Comparison of ENCODE assay signal across 30 cellular contexts in the genomic region with DNA sequence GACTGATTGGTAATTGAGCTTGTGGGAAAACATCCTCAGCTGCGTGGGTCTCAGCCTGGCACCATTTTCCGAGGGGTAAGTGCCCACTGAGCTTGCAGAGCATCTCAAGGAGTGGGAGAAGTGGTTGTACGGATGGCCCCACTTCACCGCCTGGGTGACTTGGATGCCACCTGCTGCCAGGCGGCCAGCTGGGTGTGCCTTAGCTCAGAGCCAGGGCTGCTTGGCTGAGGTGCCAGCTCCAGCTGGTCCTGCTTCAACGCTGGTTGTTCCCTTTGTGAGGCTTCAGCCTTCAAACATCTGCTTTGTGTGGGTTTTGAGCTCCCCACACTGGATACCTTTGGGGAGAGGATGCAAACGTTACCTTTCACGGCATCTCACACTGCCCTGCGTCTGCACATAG.
"Had no signal": no experiment of that assay in that cellular context is flagged by ENCODE, and none has a peak within 500 bp of the region (broad histone marks: within the 10 kb centered on the region; RNA-seq: fewer than 3 reads in every experiment).

No MANE protein-coding gene starts in this region.

- H3K4me3 ChIP-seq: PC-9 had no signal

- H3K27ac ChIP-seq: brain microvascular endothelial cell, PC-9, WERI-Rb-1 had no signal

- ATAC-seq: activated CD8-positive, alpha-beta memory T cell treated with anti-CD3 and anti-CD28 coated beads, Interleukin-2, amount 10 ng/mL, durations not matched to agents 7 days and 5 days; activated T-cell treated with anti-CD3 and anti-CD28 coated beads, Interleukin-2, amount 50 U/mL, for 72 hours; activated T-helper 17 cell treated with anti-CD3 and anti-CD28 coated beads, Interleukin-2, amount 50 U/mL, for 72 hours had no signal

- H2AFZ ChIP-seq: PC-9 had no signal

- H3K27me3 ChIP-seq: brain microvascular endothelial cell had no signal

- DNase-seq: activated CD4-positive, alpha-beta memory T cell treated with anti-CD3 and anti-CD28 coated beads, Interleukin-2, amount 10 ng/mL, durations not matched to agents 7 days and 5 days; activated CD4-positive, alpha-beta T cell treated with anti-CD3 and anti-CD28 coated beads for 1 hour; activated CD4-positive, alpha-beta T cell treated with anti-CD3 and anti-CD28 coated beads for 48 hours; activated CD4-positive, CD25-positive, alpha-beta regulatory T cell; activated CD8-positive, alpha-beta memory T cell treated with anti-CD3 and anti-CD28 coated beads for 24 hours; activated CD8-positive, alpha-beta memory T cell treated with anti-CD3 and anti-CD28 coated beads, Interleukin-2, amount 10 ng/mL, durations not matched to agents 7 days and 5 days; activated CD8-positive, alpha-beta memory T cell treated with anti-CD3 and anti-CD28 coated beads, Interleukin-2, amount 50 U/mL, for 48 hours; activated effector memory CD4-positive, alpha-beta T cell treated with anti-CD3 and anti-CD28 coated beads, Interleukin-2, amount 50 U/mL, for 16 hours; activated naive CD4-positive, alpha-beta T cell; activated naive CD4-positive, alpha-beta T cell treated with anti-CD3 and anti-CD28 coated beads, Interleukin-2, amount 50 U/mL, for 16 hours; activated naive CD8-positive, alpha-beta T cell treated with anti-CD3 and anti-CD28 coated beads for 36 hours; activated T-cell treated with anti-CD3 and anti-CD28 coated beads, Interleukin-2, amount 50 U/mL, for 1 hour; activated T-cell treated with anti-CD3 and anti-CD28 coated beads, Interleukin-2, amount 50 U/mL, for 72 hours; amniotic stem cell; brain microvascular endothelial cell; central memory CD4-positive, alpha-beta T cell; KG1; NCI-H1092 treated with DMSO at 0.1 percent for 48 hours; NCI-H146; NCI-H2081 treated with DMSO at 0.1 percent for 48 hours; NCI-H345; NCI-H524 treated with DMSO at 0.1 percent for 48 hours; PC-9; Right ventricle myocardium superior; SW 1271; T-helper 1 cell; T-helper 2 cell; T-helper 9 cell; WERI-Rb-1 had no signal

- H3K4me2 ChIP-seq: PC-9 had no signal

- H3K36me3 ChIP-seq: brain microvascular endothelial cell, WERI-Rb-1 had no signal
